28 cellular contexts compared by ENCODE assay signal in genomic region chr15:69038508-69038907, GRCh38. TPM values are rescaled to one million over a fixed set of nuclear protein-coding genes. Genes with fewer than 3 reads are reported as not detected.
"Had no signal": no experiment of that assay in that cellular context is flagged by ENCODE, and none has a peak within 500 bp of the region (broad histone marks: within the 10 kb centered on the region; RNA-seq: fewer than 3 reads in every experiment).

No MANE protein-coding gene starts in this region.

- H3K4me3 ChIP-seq: lower lobe of right lung, psoas muscle, right lobe of liver, smooth muscle cell, stomach, testis, thyroid gland, transverse colon, upper lobe of left lung, vagina had no signal

- H3K79me2 ChIP-seq: parathyroid adenoma had no signal

- DNase-seq: hippocampal formation; kidney glomerular epithelial cell; left cardiac atrium; lower lobe of right lung; mammary epithelial cell; mesenchymal stem cell; naive B cell; natural killer cell; nephron progenitor cell; nucleus accumbens; psoas muscle; right lobe of liver; stimulated activated CD4-positive, alpha-beta T cell treated with anti-CD3 and anti-CD28 coated beads, Interleukin-1b, Interleukin-23, amount 100 ng/mL, for 48 hours; stimulated activated CD4-positive, alpha-beta T cell treated with anti-CD3 and anti-CD28 coated beads, Interleukin-2, amount 100 ng/mL, for 48 hours; stimulated activated CD4-positive, alpha-beta T cell treated with anti-CD3 and anti-CD28 coated beads, Interleukin-4, amount 100 ng/mL, for 4 hours; stimulated activated CD8-positive, alpha-beta memory T cell treated with anti-CD3 and anti-CD28 coated beads, Interleukin-4, amount 100 ng/mL, for 48 hours; stimulated activated naive CD8-positive, alpha-beta T cell treated with anti-CD3 and anti-CD28 coated beads, Interleukin-15, Interleukin-2, amounts not matched to agents 100 U/mL and 50 U/mL, for 24 hours; stomach; testis; thyroid gland; transverse colon; upper lobe of left lung had no signal

- H3K27me3 ChIP-seq: right lobe of liver, testis, thyroid gland, upper lobe of left lung, vagina had no signal

- ATAC-seq: left cardiac atrium; left lobe of liver; lower lobe of right lung; natural killer cell; psoas muscle; right lobe of liver; stimulated activated memory B cell treated with anti-CD40 and anti-IgM and Interleukin-4, amounts not matched to agents 10 μg/mL and 1 μg/mL and 100 μg/mL, for 72 hours; stimulated activated naive CD8-positive, alpha-beta T cell treated with anti-CD3 and anti-CD28 coated beads, Interleukin-15, Interleukin-2, amounts not matched to agents 100 U/mL and 50 U/mL, for 24 hours had no signal

- H3K4me2 ChIP-seq: smooth muscle cell had no signal

- H3K9me3 ChIP-seq: lower lobe of right lung, psoas muscle, right lobe of liver, stomach, testis, thyroid gland, transverse colon, upper lobe of left lung, vagina had no signal

- H3K9ac ChIP-seq: parathyroid adenoma had no signal

- H3K27ac ChIP-seq: lower lobe of right lung, parathyroid adenoma, psoas muscle, right lobe of liver, stomach, testis, thyroid gland, transverse colon, upper lobe of left lung, vagina had no signal

- H3K4me1 ChIP-seq: lower lobe of right lung, psoas muscle, right lobe of liver, stomach, testis, thyroid gland, transverse colon, upper lobe of left lung, vagina had no signal

- H2AFZ ChIP-seq: parathyroid adenoma had no signal

- H3K36me3 ChIP-seq: lower lobe of right lung, right lobe of liver, stomach, thyroid gland, transverse colon, upper lobe of left lung, vagina had no signal

RNA-seq across cellular contexts. Expression of gene NOX5, which starts 24.0 kb away (rescaled TPM):
- total RNA-seq: lower lobe of right lung, mononuclear cell had no signal
